1 cellular context compared by ENCODE assay signal in genomic region chr22:43922123-43922522, GRCh38.
TF ChIP-seq lines count a peak whose summit lies in the region.

No MANE protein-coding gene starts in this region.

TF ChIP-seq in WTC11, 78 proteins besides CTCF, POLR2A, EP300 and RAD21 (continued from another document):
- TF ChIP-seq ATF2 (CRISPR knock-in tag; IDR thresholded peaks at IDR 0.05; ENCODE audit: borderline replicate concordance, low read depth) (no peak), ZNF416 (CRISPR knock-in tag; IDR thresholded peaks at IDR 0.05) (no peak), SOX15 (CRISPR knock-in tag; IDR thresholded peaks at IDR 0.05) (no peak), ZNF396 (CRISPR knock-in tag; IDR thresholded peaks at IDR 0.05; ENCODE audit: borderline replicate concordance) (no peak), ZNF671 (CRISPR knock-in tag; IDR thresholded peaks at IDR 0.05) (no peak), PRRX2 (CRISPR knock-in tag; IDR thresholded peaks at IDR 0.05) (no peak), ZNF121 (CRISPR knock-in tag; IDR thresholded peaks at IDR 0.05) (no peak), SMAD4 (CRISPR knock-in tag; IDR thresholded peaks at IDR 0.05) (no peak), TEAD1 (CRISPR knock-in tag; IDR thresholded peaks at IDR 0.05) (no peak), NR2C2 (CRISPR knock-in tag; IDR thresholded peaks at IDR 0.05) (no peak), SMAD3 (CRISPR knock-in tag; IDR thresholded peaks at IDR 0.05; ENCODE audit: borderline replicate concordance) (no peak), USF2 (CRISPR knock-in tag; IDR thresholded peaks at IDR 0.05) (no peak), NFYB (CRISPR knock-in tag; conservative IDR thresholded peaks at IDR 0.05; ENCODE audit: low read depth) (no peak), ATF3 (CRISPR knock-in tag; conservative IDR thresholded peaks at IDR 0.05) (no peak)
- TF ChIP-seq, protein P1, sequence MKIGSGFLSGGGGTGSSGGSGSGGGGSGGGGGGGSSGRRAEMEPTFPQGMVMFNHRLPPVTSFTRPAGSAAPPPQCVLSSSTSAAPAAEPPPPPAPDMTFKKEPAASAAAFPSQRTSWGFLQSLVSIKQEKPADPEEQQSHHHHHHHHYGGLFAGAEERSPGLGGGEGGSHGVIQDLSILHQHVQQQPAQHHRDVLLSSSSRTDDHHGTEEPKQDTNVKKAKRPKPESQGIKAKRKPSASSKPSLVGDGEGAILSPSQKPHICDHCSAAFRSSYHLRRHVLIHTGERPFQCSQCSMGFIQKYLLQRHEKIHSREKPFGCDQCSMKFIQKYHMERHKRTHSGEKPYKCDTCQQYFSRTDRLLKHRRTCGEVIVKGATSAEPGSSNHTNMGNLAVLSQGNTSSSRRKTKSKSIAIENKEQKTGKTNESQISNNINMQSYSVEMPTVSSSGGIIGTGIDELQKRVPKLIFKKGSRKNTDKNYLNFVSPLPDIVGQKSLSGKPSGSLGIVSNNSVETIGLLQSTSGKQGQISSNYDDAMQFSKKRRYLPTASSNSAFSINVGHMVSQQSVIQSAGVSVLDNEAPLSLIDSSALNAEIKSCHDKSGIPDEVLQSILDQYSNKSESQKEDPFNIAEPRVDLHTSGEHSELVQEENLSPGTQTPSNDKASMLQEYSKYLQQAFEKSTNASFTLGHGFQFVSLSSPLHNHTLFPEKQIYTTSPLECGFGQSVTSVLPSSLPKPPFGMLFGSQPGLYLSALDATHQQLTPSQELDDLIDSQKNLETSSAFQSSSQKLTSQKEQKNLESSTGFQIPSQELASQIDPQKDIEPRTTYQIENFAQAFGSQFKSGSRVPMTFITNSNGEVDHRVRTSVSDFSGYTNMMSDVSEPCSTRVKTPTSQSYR (CRISPR knock-in tag; IDR thresholded peaks at IDR 0.05): no peak
- TF ChIP-seq, protein P2, sequence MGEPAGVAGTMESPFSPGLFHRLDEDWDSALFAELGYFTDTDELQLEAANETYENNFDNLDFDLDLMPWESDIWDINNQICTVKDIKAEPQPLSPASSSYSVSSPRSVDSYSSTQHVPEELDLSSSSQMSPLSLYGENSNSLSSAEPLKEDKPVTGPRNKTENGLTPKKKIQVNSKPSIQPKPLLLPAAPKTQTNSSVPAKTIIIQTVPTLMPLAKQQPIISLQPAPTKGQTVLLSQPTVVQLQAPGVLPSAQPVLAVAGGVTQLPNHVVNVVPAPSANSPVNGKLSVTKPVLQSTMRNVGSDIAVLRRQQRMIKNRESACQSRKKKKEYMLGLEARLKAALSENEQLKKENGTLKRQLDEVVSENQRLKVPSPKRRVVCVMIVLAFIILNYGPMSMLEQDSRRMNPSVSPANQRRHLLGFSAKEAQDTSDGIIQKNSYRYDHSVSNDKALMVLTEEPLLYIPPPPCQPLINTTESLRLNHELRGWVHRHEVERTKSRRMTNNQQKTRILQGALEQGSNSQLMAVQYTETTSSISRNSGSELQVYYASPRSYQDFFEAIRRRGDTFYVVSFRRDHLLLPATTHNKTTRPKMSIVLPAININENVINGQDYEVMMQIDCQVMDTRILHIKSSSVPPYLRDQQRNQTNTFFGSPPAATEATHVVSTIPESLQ (CRISPR knock-in tag; IDR thresholded peaks at IDR 0.05): no peak
- TF ChIP-seq, protein P3, sequence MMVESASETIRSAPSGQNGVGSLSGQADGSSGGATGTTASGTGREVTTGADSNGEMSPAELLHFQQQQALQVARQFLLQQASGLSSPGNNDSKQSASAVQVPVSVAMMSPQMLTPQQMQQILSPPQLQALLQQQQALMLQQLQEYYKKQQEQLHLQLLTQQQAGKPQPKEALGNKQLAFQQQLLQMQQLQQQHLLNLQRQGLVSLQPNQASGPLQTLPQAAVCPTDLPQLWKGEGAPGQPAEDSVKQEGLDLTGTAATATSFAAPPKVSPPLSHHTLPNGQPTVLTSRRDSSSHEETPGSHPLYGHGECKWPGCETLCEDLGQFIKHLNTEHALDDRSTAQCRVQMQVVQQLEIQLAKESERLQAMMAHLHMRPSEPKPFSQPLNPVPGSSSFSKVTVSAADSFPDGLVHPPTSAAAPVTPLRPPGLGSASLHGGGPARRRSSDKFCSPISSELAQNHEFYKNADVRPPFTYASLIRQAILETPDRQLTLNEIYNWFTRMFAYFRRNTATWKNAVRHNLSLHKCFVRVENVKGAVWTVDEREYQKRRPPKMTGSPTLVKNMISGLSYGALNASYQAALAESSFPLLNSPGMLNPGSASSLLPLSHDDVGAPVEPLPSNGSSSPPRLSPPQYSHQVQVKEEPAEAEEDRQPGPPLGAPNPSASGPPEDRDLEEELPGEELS (CRISPR knock-in tag; IDR thresholded peaks at IDR 0.05): no peak
